11 cellular contexts compared by ENCODE assay signal in genomic region chr3:134326126-134326525, GRCh38. TPM values are rescaled to one million over a fixed set of nuclear protein-coding genes. Genes with fewer than 3 reads are reported as not detected.
DNase-seq lines count a peak whose midpoint lies in the region; ATAC-seq and TF ChIP-seq lines count a peak whose summit lies in the region.
"Had no signal": no experiment of that assay in that cellular context is flagged by ENCODE, and none has a peak within 500 bp of the region (broad histone marks: within the 10 kb centered on the region; RNA-seq: fewer than 3 reads in every experiment).

No MANE protein-coding gene starts in this region.

- no peaks in the 10 kb centered on the region for H3K79me2 ChIP-seq in MM.1S (ENCODE audit: low read length)

- H3K9me3 ChIP-seq in adipocyte (ENCODE audit: control insufficient read depth, low read length) (no peaks in the 10 kb centered on the region), skeletal muscle satellite cell (replicated peaks; ENCODE audit: low read length) (no peaks in the 10 kb centered on the region), mucosa of descending colon (no peaks in the 10 kb centered on the region), MM.1S (replicated peaks; ENCODE audit: insufficient read depth, low read length) (no peaks in the 10 kb centered on the region)

- H2AFZ ChIP-seq in MM.1S (ENCODE audit: low read length), result no peak overlapping the region

- H3K4me2 ChIP-seq in skeletal muscle satellite cell (ENCODE audit: low read length) (peak overlapping the region; percentile 18), MM.1S (ENCODE audit: low read depth, low read length) (no peak overlapping the region)

- H3K27ac ChIP-seq in MM.1S (ENCODE audit: low read length), result no peak overlapping the region

- no peaks in the 10 kb centered on the region for H4K20me1 ChIP-seq in MM.1S (ENCODE audit: insufficient read depth, low read length)

- peaks cover 84% of the 10 kb centered on the region for H3K4me1 ChIP-seq in adipocyte (ENCODE audit: control insufficient read depth, insufficient read depth, low read length)
- H3K4me1 ChIP-seq in skeletal muscle satellite cell (ENCODE audit: control insufficient read depth, insufficient read depth, low read length), result peaks cover 65% of the 10 kb centered on the region
- H3K4me1 ChIP-seq in mucosa of descending colon (ENCODE audit: low read depth), result no peaks in the 10 kb centered on the region
- no peaks in the 10 kb centered on the region for H3K4me1 ChIP-seq in MM.1S (ENCODE audit: low read length)

- H3K4me3 ChIP-seq in adipocyte (ENCODE audit: low read length) (no peak overlapping the region), skeletal muscle satellite cell (ENCODE audit: low read length) (no peak overlapping the region), mucosa of descending colon (no peak overlapping the region), MM.1S (ENCODE audit: low read length) (no peak overlapping the region)

- DNase-seq in G401 (ENCODE audit: low spot score), result peak; percentile 43
- no peak for DNase-seq in adipocyte (ENCODE audit: low read depth)
- no peak for DNase-seq in left ventricle myocardium superior
- DNase-seq in RPMI8226, result no peak
- no peak for DNase-seq in mucosa of descending colon
- DNase-seq in NCI-H146 (lab: John Stamatoyannopoulos, UW), result no peak
- no peak for DNase-seq in MM.1S
- DNase-seq: activated CD8-positive, alpha-beta memory T cell treated with anti-CD3 and anti-CD28 coated beads, Interleukin-2, amount 10 ng/mL, durations not matched to agents 7 days and 5 days; MV-4-11; T-helper 17 cell had no signal

- no peaks in the 10 kb centered on the region for H3K27me3 ChIP-seq in adipocyte (replicated peaks; ENCODE audit: control insufficient read depth, insufficient read depth, low read length)
- no peaks in the 10 kb centered on the region for H3K27me3 ChIP-seq in skeletal muscle satellite cell (ENCODE audit: control insufficient read depth, insufficient read depth, low read length)
- H3K27me3 ChIP-seq in MM.1S (replicated peaks; ENCODE audit: insufficient read depth, low read length), result no peaks in the 10 kb centered on the region

- intact Hi-C loops in left ventricle myocardium superior (cut with micrococcal nuclease), result no loop called here
- intact Hi-C loops in mucosa of descending colon (cut with DNase I, micrococcal nuclease), result no loop called here

- TF ChIP-seq CTCF in mucosa of descending colon (IDR thresholded peaks at IDR 0.05) (no peak), MM.1S (IDR thresholded peaks at IDR 0.05; ENCODE audit: low read length) (no peak)

- no peaks in the 10 kb centered on the region for H3K36me3 ChIP-seq in adipocyte (ENCODE audit: control insufficient read depth, insufficient read depth, low read length, severe bottlenecking)
- H3K36me3 ChIP-seq in skeletal muscle satellite cell (ENCODE audit: insufficient read depth, low read length), result no peaks in the 10 kb centered on the region
- no peaks in the 10 kb centered on the region for H3K36me3 ChIP-seq in mucosa of descending colon (ENCODE audit: low read depth)
- H3K36me3 ChIP-seq in MM.1S (replicated peaks; ENCODE audit: insufficient read depth, low read length), result no peaks in the 10 kb centered on the region

- ATAC-seq in left ventricle myocardium superior (peak; percentile 8), mucosa of descending colon (no peak)
- ATAC-seq: activated CD8-positive, alpha-beta memory T cell treated with anti-CD3 and anti-CD28 coated beads, Interleukin-2, amount 10 ng/mL, durations not matched to agents 7 days and 5 days; T-helper 17 cell had no signal

- no peaks in the 10 kb centered on the region for H3K9me2 ChIP-seq in MM.1S (replicated peaks; ENCODE audit: insufficient read depth, low read length)

- H3K9ac ChIP-seq in adipocyte (ENCODE audit: low read length), result peak overlapping the region; percentile 83
- H3K9ac ChIP-seq in skeletal muscle satellite cell (ENCODE audit: low read depth, low read length), result peak overlapping the region; percentile 72
- no peak overlapping the region for H3K9ac ChIP-seq in MM.1S (ENCODE audit: low read length)

- in situ Hi-C loops in G401 (cut with HindIII; ENCODE audit: low sequenced_read_pairs), result no loop called here

- no peaks in the 10 kb centered on the region for H3F3A ChIP-seq in MM.1S (ENCODE audit: insufficient read depth, low read length)

RNA-seq across cellular contexts. Expression of gene AMOTL2, which starts 48.1 kb away (rescaled TPM):
- 177 and 190 TPM in 2 replicates for total RNA-seq in G401 (2014; rRNA removed; shearing (Covaris generic))
- 53.9 TPM for total RNA-seq in left ventricle myocardium superior
- 40.8 and 77.5 TPM in 2 replicates for total RNA-seq in skeletal muscle satellite cell (2012; rRNA removed)
- 10 to 100 TPM; 17.9 to 35.1 (median 21.2) TPM for total RNA-seq in mucosa of descending colon
- total RNA-seq: activated CD8-positive, alpha-beta memory T cell treated with anti-CD3 and anti-CD28 coated beads, Interleukin-2, amount 10 ng/mL, durations not matched to agents 7 days and 5 days; T-helper 17 cell had no signal
